ENCODE assay signal across 5 cellular contexts in genomic region chr13:108960006-108960405, GRCh38.
"Had no signal": no experiment of that assay in that cellular context is flagged by ENCODE, and none has a peak within 500 bp of the region (broad histone marks: within the 10 kb centered on the region; RNA-seq: fewer than 3 reads in every experiment).

No MANE protein-coding gene starts in this region.

- DNase-seq: H9, HCEC 1CT, IMR-90 had no signal

- ATAC-seq: GM23338, K562 had no signal

- H3K4me2 ChIP-seq: GM23338 had no signal

- H3K4me3 ChIP-seq: GM23338, K562 had no signal
